Comparison of ENCODE assay signal across 9 cellular contexts in the genomic region with DNA sequence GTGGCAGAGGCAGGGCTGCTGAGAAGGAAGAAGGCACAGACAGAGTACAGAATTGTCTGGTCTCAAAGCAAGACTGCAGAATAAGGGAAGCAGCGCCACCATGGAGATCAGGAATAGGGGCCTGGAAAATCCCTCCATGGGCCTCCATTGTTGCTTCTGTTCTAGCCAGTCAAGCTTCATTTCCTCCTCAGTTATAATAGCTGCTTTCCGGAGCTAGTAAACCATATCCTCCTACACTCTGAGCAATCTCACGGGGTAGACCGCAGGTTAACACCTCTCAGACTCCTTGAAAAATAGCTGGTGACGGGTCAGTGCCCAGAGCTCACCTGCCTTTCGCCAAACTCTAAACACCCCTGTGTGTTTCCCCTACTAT. TPM values are rescaled to one million over a fixed set of nuclear protein-coding genes. Genes with fewer than 3 reads are reported as not detected.
DNase-seq lines count a peak whose midpoint lies in the region; ATAC-seq and TF ChIP-seq lines count a peak whose summit lies in the region.
"Had no signal": no experiment of that assay in that cellular context is flagged by ENCODE, and none has a peak within 500 bp of the region (broad histone marks: within the 10 kb centered on the region; RNA-seq: fewer than 3 reads in every experiment).

No MANE protein-coding gene starts in this region.

- H3K36me3 Mint-ChIP-seq in CD8-positive, alpha-beta memory T cell: peaks cover 3 to 19% (median 4%) of the 10 kb centered on the region in 3 donors
- H3K36me3 Mint-ChIP-seq in Caco-2 (ENCODE audit: insufficient read depth, unreplicated experiment): no peaks in the 10 kb centered on the region
- H3K36me3 Mint-ChIP-seq: brain had no signal

- H3K4me1 ChIP-seq in CD8-positive, alpha-beta memory T cell (ENCODE audit: insufficient read depth, low read length): peaks cover 59% of the 10 kb centered on the region
- H3K4me1 ChIP-seq in left lung: peaks cover 9 to 87% of the 10 kb centered on the region in 2 donors
- no peaks in the 10 kb centered on the region for H3K4me1 ChIP-seq in uterus
- H3K4me1 ChIP-seq in Caco-2: no peaks in the 10 kb centered on the region

- POLR2A ChIA-PET in CD8-positive, alpha-beta memory T cell (lab: Charles Lee): interaction anchor here (0.6 to 7.4 kb wide), 10 partner anchors 9 to 104 kb away, joined by 3 to 107 read pairs (median 4); a partner anchor contains a TSS
- POLR2A ChIA-PET in Caco-2 (lab: Charles Lee): interaction anchor here (0.6 kb wide), 2 partner anchors 30 to 73 kb away, joined by 3 to 4 read pairs; no protein-coding TSS in a partner anchor

- H3K36me3 ChIP-seq in CD8-positive, alpha-beta memory T cell (ENCODE audit: insufficient read depth, low read length): no peaks in the 10 kb centered on the region
- H3K36me3 ChIP-seq in left lung (peaks cover 0 to 5% of the 10 kb centered on the region in 2 donors), uterus (no peaks in the 10 kb centered on the region), Caco-2 (ENCODE audit: control insufficient read depth, insufficient read depth, low read length) (no peaks in the 10 kb centered on the region)

- H3K27me3 Mint-ChIP-seq in CD8-positive, alpha-beta memory T cell: peaks cover 0 to 1% of the 10 kb centered on the region in 2 donors
- peaks cover 14% of the 10 kb centered on the region for H3K27me3 Mint-ChIP-seq in Caco-2 (ENCODE audit: insufficient read depth, unreplicated experiment)

- CTCF ChIA-PET in CD8-positive, alpha-beta memory T cell (lab: Charles Lee): interaction anchor here (0.8 to 7.5 kb wide), 15 partner anchors 8 to 103 kb away, joined by 3 to 90 read pairs (median 5); a partner anchor contains a TSS
- CTCF ChIA-PET in Caco-2 (lab: Charles Lee): interaction anchor here (0.6 to 1.5 kb wide), 4 partner anchors 8 to 43 kb away, joined by 3 to 6 read pairs (median 4); a partner anchor contains a TSS

- peak overlapping the region; percentile 94 to 99 (median 98) for H3K27ac Mint-ChIP-seq in CD8-positive, alpha-beta memory T cell
- no peak overlapping the region for H3K27ac Mint-ChIP-seq in Caco-2 (ENCODE audit: unreplicated experiment)

- TF ChIP-seq CTCF in left lung (IDR thresholded peaks at IDR 0.05) (no peak), uterus (IDR thresholded peaks at IDR 0.05) (no peak), Caco-2 (IDR thresholded peaks at IDR 0.05; ENCODE audit: insufficient read depth in 1 of 2, low read depth in 1 of 2, low read length in 1 of 2, severe bottlenecking in 1 of 2, unreplicated experiment in 1 of 2) (no peak)

- intact Hi-C loops in left lung (cut with DNase I): no loop called here
- intact Hi-C loops in uterus (cut with DNase I; ENCODE audit: low total_unique reads): no loop called here
- intact Hi-C loops in Caco-2 (cut with micrococcal nuclease; ENCODE audit: unreplicated experiment): no loop called here

- no TSS peak for BruUV-seq in Caco-2 (replicated peaks; lab: Mats Ljungman, UMichigan)

- no peaks in the 10 kb centered on the region for H3K9me3 Mint-ChIP-seq in CD8-positive, alpha-beta memory T cell
- H3K9me3 Mint-ChIP-seq in Caco-2 (ENCODE audit: unreplicated experiment): no peaks in the 10 kb centered on the region

- peak overlapping the region; percentile 88 to 97 (median 95) for H3K4me3 Mint-ChIP-seq in CD8-positive, alpha-beta memory T cell
- no peak overlapping the region for H3K4me3 Mint-ChIP-seq in Caco-2 (ENCODE audit: unreplicated experiment)

- peak overlapping the region; percentile 73 for H3K27ac ChIP-seq in CD8-positive, alpha-beta memory T cell (ENCODE audit: low read depth, low read length)
- H3K27ac ChIP-seq in left lung: peak overlapping the region; percentile 78 to 86
- peak overlapping the region; percentile 49 to 78 for H3K27ac ChIP-seq in uterus

- ATAC-seq in GM19395 (IDR thresholded peaks at IDR 0.05; ENCODE audit: unreplicated experiment) (peak; percentile 63), HG03432 (IDR thresholded peaks at IDR 0.05; ENCODE audit: unreplicated experiment) (peak; percentile 54), left lung (peak; percentile 3)

- no peaks in the 10 kb centered on the region for H3K27me3 ChIP-seq in CD8-positive, alpha-beta memory T cell (ENCODE audit: insufficient read depth, low read length, poor library complexity, severe bottlenecking)
- no peaks in the 10 kb centered on the region for H3K27me3 ChIP-seq in left lung
- no peaks in the 10 kb centered on the region for H3K27me3 ChIP-seq in uterus
- H3K27me3 ChIP-seq in Caco-2 (replicated peaks; ENCODE audit: control insufficient read depth, insufficient read depth, low read length): no peaks in the 10 kb centered on the region

- TF ChIP-seq POLR2A in uterus (IDR thresholded peaks at IDR 0.05): peak in 1 of 2 donors; percentile 12

- H3K9me3 ChIP-seq in CD8-positive, alpha-beta memory T cell (ENCODE audit: low read length): no peaks in the 10 kb centered on the region
- H3K9me3 ChIP-seq in left lung (no peaks in the 10 kb centered on the region), uterus (no peaks in the 10 kb centered on the region), Caco-2 (peaks cover 8% of the 10 kb centered on the region)

- peak overlapping the region; percentile 73 for H3K4me3 ChIP-seq in CD8-positive, alpha-beta memory T cell (ENCODE audit: low read length)
- no peak overlapping the region for H3K4me3 ChIP-seq in left lung
- H3K4me3 ChIP-seq in uterus: no peak overlapping the region
- no peak overlapping the region for H3K4me3 ChIP-seq in Caco-2 (ENCODE audit: low read depth, low read length)

- DNase-seq in CD8-positive, alpha-beta memory T cell: peak; percentile 39 to 71 (median 56)
- peak; percentile 39 for DNase-seq in activated CD8-positive, alpha-beta memory T cell treated with anti-CD3 and anti-CD28 coated beads, Interleukin-2, amount 50 U/mL, for 4 hours
- no peak for DNase-seq in left lung
- no peak for DNase-seq in uterus
- DNase-seq in NCI-H2171 (lab: John Stamatoyannopoulos, UW): no peak
- no peak for DNase-seq in Caco-2

- H3K4me1 Mint-ChIP-seq in CD8-positive, alpha-beta memory T cell: peaks cover 57 to 72% (median 66%) of the 10 kb centered on the region in 3 donors
- no peaks in the 10 kb centered on the region for H3K4me1 Mint-ChIP-seq in Caco-2 (ENCODE audit: low read depth, unreplicated experiment)

RNA-seq across cellular contexts. Expression of a gene that starts 0.6 kb away (rescaled TPM):
- 1 to 10 TPM; 4.3 to 5.3 TPM for total RNA-seq in CD8-positive, alpha-beta memory T cell
- 25.6 TPM for polyA plus RNA-seq in CD8-positive, alpha-beta memory T cell
- total RNA-seq in left lung (10 to 100 TPM; 59.0 to 91.0 TPM), uterus (10 to 100 TPM; 16.9 to 29.4 (median 22.4) TPM), Caco-2 (2022) (not detected in 2 replicates)

RNA-seq across cellular contexts. Expression of a gene that starts 11.5 kb away (rescaled TPM):
- 10 to 100 TPM; 14.0 to 16.5 TPM for total RNA-seq in CD8-positive, alpha-beta memory T cell
- 35.0 TPM for polyA plus RNA-seq in CD8-positive, alpha-beta memory T cell
- 100 to 1,000 TPM; 128 to 159 TPM for total RNA-seq in left lung
- 100 to 1,000 TPM in 1 of 4 donors, 10 to 100 TPM in 2, 1 to 10 TPM in 1; 6.6 to 134 (median 51.7) TPM for total RNA-seq in uterus
- 1.6 and 2.1 TPM in 2 replicates for total RNA-seq in Caco-2 (2022)

RNA-seq across cellular contexts. Expression of a gene that starts 27.0 kb away (rescaled TPM):
- total RNA-seq in CD8-positive, alpha-beta memory T cell: 100 to 1,000 TPM; 373 to 387 TPM
- 89.9 TPM for polyA plus RNA-seq in CD8-positive, alpha-beta memory T cell
- 100 to 1,000 TPM; 125 to 174 TPM for total RNA-seq in left lung
- total RNA-seq in uterus: 100 to 1,000 TPM in 2 of 4 donors, 10 to 100 TPM in 2; 42.5 to 202 (median 120) TPM
- 199 and 200 TPM in 2 replicates for total RNA-seq in Caco-2 (2022)

Comparison
In these comparisons a context has a peak if more than half of its experiments do, and no peak if none do; other contexts are left out.
1. DNase-seq: peak in CD8-positive, alpha-beta memory T cell (5 of 5) and activated CD8-positive, alpha-beta memory T cell treated with anti-CD3 and anti-CD28 coated beads, Interleukin-2, amount 50 U/mL, for 4 hours (single experiment); none in left lung (0 of 2), uterus (0 of 2), NCI-H2171 (single experiment) and Caco-2 (0 of 2).
2. ATAC-seq: peak in every context shown above with its lines; median percentile 63 in GM19395; 54 in HG03432; 3 in left lung.
3. Peak in every context shown above with its lines, with median percentiles within 50 percentile points of each other: H3K27ac ChIP-seq.